In genomic region chr17:50638851-50639767, GRCh38 we compare ENCODE assay signal across 8 cellular contexts. TPM values are rescaled to one million over a fixed set of nuclear protein-coding genes. Genes with fewer than 3 reads are reported as not detected.
DNase-seq lines count a peak whose midpoint lies in the region; ATAC-seq and TF ChIP-seq lines count a peak whose summit lies in the region.

No MANE protein-coding gene starts in this region.

- H3K9me3 ChIP-seq in parathyroid adenoma (ENCODE audit: control insufficient read depth, low read length): no peaks in the 10 kb centered on the region

- no peak overlapping the region for H3K4me3 ChIP-seq in fibroblast of the aortic adventitia (ENCODE audit: low read depth, low read length)
- H3K4me3 ChIP-seq in parathyroid adenoma (ENCODE audit: low read depth, low read length): no peak overlapping the region

- no peaks in the 10 kb centered on the region for H3K36me3 ChIP-seq in parathyroid adenoma (ENCODE audit: control insufficient read depth, insufficient read depth, low read length)

- peak overlapping the region; percentile 43 for H3K27ac ChIP-seq in parathyroid adenoma

- no peak for ATAC-seq in HG03469 (IDR thresholded peaks at IDR 0.05; ENCODE audit: unreplicated experiment)

- peaks cover 49% of the 10 kb centered on the region for H3K4me1 ChIP-seq in parathyroid adenoma

- no peak overlapping the region for H3K9ac ChIP-seq in parathyroid adenoma

- no peak for TF ChIP-seq CTCF in fibroblast of the aortic adventitia (IDR thresholded peaks at IDR 0.05; ENCODE audit: insufficient read depth, low read length)
- no peak for TF ChIP-seq CTCF in parathyroid adenoma (IDR thresholded peaks at IDR 0.05)

- H3K4me2 ChIP-seq in parathyroid adenoma (ENCODE audit: low read length): peak overlapping the region; percentile 8

- peaks cover 13% of the 10 kb centered on the region for H3K79me2 ChIP-seq in parathyroid adenoma

- DNase-seq in DMS79 treated with DMSO at 0.1 percent for 48 hours (lab: John Stamatoyannopoulos, UW) (peak; percentile 87), RKO (ENCODE audit: low spot score) (peak; percentile 92), fibroblast of the aortic adventitia (ENCODE audit: low read depth) (peak; percentile 99), NCI-H2227 (lab: John Stamatoyannopoulos, UW; ENCODE audit: unreplicated experiment) (no peak), NCI-H526 treated with DMSO at 0.1 percent for 48 hours (lab: John Stamatoyannopoulos, UW) (no peak)
- no peak for DNase-seq in activated naive CD4-positive, alpha-beta T cell treated with Interleukin-2 at 50 U/mL for 16 hours

- H2AFZ ChIP-seq in parathyroid adenoma: peak overlapping the region; percentile 56

- no peaks in the 10 kb centered on the region for H3K27me3 ChIP-seq in parathyroid adenoma (ENCODE audit: control insufficient read depth, insufficient read depth, low read length)

RNA-seq across cellular contexts. Expression of gene ABCC3, which starts 4.4 kb away (rescaled TPM):
- 1.4 and 12.5 TPM in 2 replicates for total RNA-seq in fibroblast of the aortic adventitia (ENCODE audit: low replicate concordance)

Comparison
In these comparisons a context has a peak if more than half of its experiments do, and no peak if none do; other contexts are left out.
1. DNase-seq: peak in DMS79 treated with DMSO at 0.1 percent for 48 hours (single experiment), RKO (single experiment) and fibroblast of the aortic adventitia (single experiment); none in NCI-H2227 (single experiment), NCI-H526 treated with DMSO at 0.1 percent for 48 hours (single experiment) and activated naive CD4-positive, alpha-beta T cell treated with Interleukin-2 at 50 U/mL for 16 hours (single experiment).